ENCODE assay signal across 8 cellular contexts in the genomic region with DNA sequence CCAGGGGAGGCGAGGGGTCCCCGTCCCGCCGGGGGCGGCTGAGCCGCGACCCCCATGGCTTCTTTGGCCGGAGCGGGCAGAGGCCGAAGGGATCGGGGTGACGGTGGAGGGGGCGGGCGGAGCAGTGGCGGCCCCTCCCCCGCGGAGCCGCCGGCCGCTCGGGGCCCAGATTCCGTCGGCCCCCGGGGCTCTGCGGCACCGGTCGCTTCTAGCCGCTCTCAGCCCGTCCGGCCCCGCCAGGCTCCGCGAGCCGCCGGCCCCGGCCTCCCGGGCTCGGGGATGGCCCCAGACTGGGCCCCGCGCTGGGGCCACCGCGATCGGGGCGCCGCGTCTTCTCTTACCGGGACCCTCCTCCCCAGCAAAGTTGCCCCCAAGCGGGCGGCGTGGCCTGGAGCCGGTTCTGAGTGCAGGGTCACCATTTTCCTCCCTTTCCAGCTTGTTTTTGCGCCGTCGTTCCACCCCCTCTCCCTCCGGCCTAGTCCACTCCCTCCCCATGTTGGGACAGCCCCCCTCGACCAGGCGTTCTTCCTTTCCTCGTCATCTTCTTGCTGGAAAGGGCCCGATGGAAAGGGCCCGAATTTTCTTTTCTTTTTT. TPM values are rescaled to one million over a fixed set of nuclear protein-coding genes. Genes with fewer than 3 reads are reported as not detected.
DNase-seq lines count a peak whose midpoint lies in the region; ATAC-seq, FAIRE-seq and TF ChIP-seq lines count a peak whose summit lies in the region.

No MANE protein-coding gene starts in this region.

- H3K27me3 ChIP-seq in DND-41 (ENCODE audit: insufficient read depth, low read length, poor library complexity), result no peaks in the 10 kb centered on the region
- no peaks in the 10 kb centered on the region for H3K27me3 ChIP-seq in KMS-11 (ENCODE audit: insufficient read depth, low read depth)

- H3K27ac ChIP-seq in DND-41 (ENCODE audit: low read length) (peak overlapping the region; percentile 82), KMS-11 (peak overlapping the region; percentile 67)

- H3K4me3 ChIP-seq in DND-41 (ENCODE audit: low read depth in 1 of 2, low read length in 2 of 2) (peak overlapping the region; percentile 56 to 100), KMS-11 (IDR thresholded peaks at IDR 0.05; ENCODE audit: insufficient read depth, low read depth, low read length) (no peak overlapping the region), fibroblast of the aortic adventitia (ENCODE audit: low read depth, low read length) (peak overlapping the region; percentile 75)

- no peaks in the 10 kb centered on the region for H3K9me3 Mint-ChIP-seq in activated T-helper 17 cell treated with anti-CD3 and anti-CD28 coated beads, Interleukin-2, amount 50 U/mL, for 72 hours
- H3K9me3 Mint-ChIP-seq in naive thymus-derived CD8-positive, alpha-beta T cell, result peaks cover 0 to 2% (median 0%) of the 10 kb centered on the region in 9 donors

- H2AFZ ChIP-seq in DND-41 (ENCODE audit: low read depth, low read length) (peak overlapping the region; percentile 100), KMS-11 (ENCODE audit: low read depth) (peak overlapping the region; percentile 80)

- H3K4me1 ChIP-seq in DND-41 (ENCODE audit: insufficient read depth, low read length) (peaks cover 42% of the 10 kb centered on the region), KMS-11 (ENCODE audit: low read depth, poor library complexity, severe bottlenecking) (peaks cover 63% of the 10 kb centered on the region)

- H3K9ac ChIP-seq in DND-41 (ENCODE audit: low read depth, low read length) (peak overlapping the region; percentile 80), KMS-11 (peak overlapping the region; percentile 66)

- H3K9me3 ChIP-seq in DND-41 (ENCODE audit: insufficient read depth, low read length, severe bottlenecking), result no peaks in the 10 kb centered on the region

- ATAC-seq in DND-41 (ENCODE audit: insufficient read depth, low read depth), result peak; percentile 33; the same call in 2 of the 3 replicates
- ATAC-seq in GM21717 (IDR thresholded peaks at IDR 0.05; ENCODE audit: unreplicated experiment), result peak; percentile 13
- ATAC-seq in activated T-helper 17 cell treated with anti-CD3 and anti-CD28 coated beads, Interleukin-2, amount 50 U/mL, for 72 hours (replicated peaks), result peak; percentile 11
- ATAC-seq in naive thymus-derived CD8-positive, alpha-beta T cell, result peak in 1 of 2 donors; percentile 31
- no peak for ATAC-seq in GM18868 (IDR thresholded peaks at IDR 0.05; ENCODE audit: unreplicated experiment)

- no peaks in the 10 kb centered on the region for H3K27me3 Mint-ChIP-seq in activated T-helper 17 cell treated with anti-CD3 and anti-CD28 coated beads, Interleukin-2, amount 50 U/mL, for 72 hours
- no peaks in the 10 kb centered on the region for H3K27me3 Mint-ChIP-seq in naive thymus-derived CD8-positive, alpha-beta T cell

- H3K4me2 ChIP-seq in DND-41 (ENCODE audit: insufficient read depth, low read length) (peak overlapping the region; percentile 67), KMS-11 (peak overlapping the region; percentile 84)

- FAIRE-seq in urothelium cell line (lab: Jason Lieb, UNC), result no peak

- H3K79me2 ChIP-seq in DND-41 (ENCODE audit: insufficient read depth, low read length) (peaks cover 62% of the 10 kb centered on the region), KMS-11 (ENCODE audit: insufficient read depth, low read depth) (peaks cover 48% of the 10 kb centered on the region)

- no peak for TF ChIP-seq CTCF in DND-41 (IDR thresholded peaks at IDR 0.05; ENCODE audit: borderline replicate concordance, extremely low read depth, low read length, poor library complexity, severe bottlenecking)
- no peak for TF ChIP-seq CTCF in KMS-11 (conservative IDR thresholded peaks at IDR 0.05; ENCODE audit: low read depth, low read length)
- TF ChIP-seq CTCF in fibroblast of the aortic adventitia (IDR thresholded peaks at IDR 0.05; ENCODE audit: insufficient read depth, low read length), result no peak

- H4K20me1 ChIP-seq in DND-41 (ENCODE audit: insufficient read depth, low read length) (peaks cover 16% of the 10 kb centered on the region; the same call in 1 of the 2 replicates), KMS-11 (ENCODE audit: insufficient read depth) (no peaks in the 10 kb centered on the region)

- peak overlapping the region; percentile 100 for H3K4me3 Mint-ChIP-seq in activated T-helper 17 cell treated with anti-CD3 and anti-CD28 coated beads, Interleukin-2, amount 50 U/mL, for 72 hours
- peak overlapping the region; percentile 94 to 99 (median 96) for H3K4me3 Mint-ChIP-seq in naive thymus-derived CD8-positive, alpha-beta T cell

- POLR2A ChIA-PET in naive thymus-derived CD8-positive, alpha-beta T cell (lab: Charles Lee), result interaction anchor here (0.6 to 0.9 kb wide), 4 partner anchors 25 to 991 kb away, joined by 3 to 6 read pairs (median 4); a partner anchor contains a TSS

- H3K36me3 ChIP-seq in DND-41 (ENCODE audit: insufficient read depth, low read length), result peaks cover 9% of the 10 kb centered on the region
- H3K36me3 ChIP-seq in KMS-11 (ENCODE audit: insufficient read depth), result no peaks in the 10 kb centered on the region

- DNase-seq in DND-41, result peak; percentile 31
- DNase-seq in fibroblast of the aortic adventitia (ENCODE audit: low read depth), result peak; percentile 67
- DNase-seq in naive thymus-derived CD8-positive, alpha-beta T cell, result peak in 5 of 10 donors; percentile 12 to 63 (median 32)
- DNase-seq in urothelium cell line (ENCODE audit: low spot score), result peak; percentile 57

- H3K27ac Mint-ChIP-seq in activated T-helper 17 cell treated with anti-CD3 and anti-CD28 coated beads, Interleukin-2, amount 50 U/mL, for 72 hours, result peak overlapping the region; percentile 100
- H3K27ac Mint-ChIP-seq in naive thymus-derived CD8-positive, alpha-beta T cell, result peak overlapping the region; percentile 87 to 99 (median 96)

- peaks cover 61% of the 10 kb centered on the region for H3K36me3 Mint-ChIP-seq in activated T-helper 17 cell treated with anti-CD3 and anti-CD28 coated beads, Interleukin-2, amount 50 U/mL, for 72 hours (ENCODE audit: low read depth)
- no peaks in the 10 kb centered on the region for H3K36me3 Mint-ChIP-seq in naive thymus-derived CD8-positive, alpha-beta T cell

- H3K4me1 Mint-ChIP-seq in activated T-helper 17 cell treated with anti-CD3 and anti-CD28 coated beads, Interleukin-2, amount 50 U/mL, for 72 hours, result peaks cover 20% of the 10 kb centered on the region
- peaks cover 14 to 56% (median 46%) of the 10 kb centered on the region in 4 donors for H3K4me1 Mint-ChIP-seq in naive thymus-derived CD8-positive, alpha-beta T cell

RNA-seq across cellular contexts. Expression of a gene that starts 0.8 kb away (rescaled TPM):
- total RNA-seq in activated T-helper 17 cell treated with anti-CD3 and anti-CD28 coated beads, Interleukin-2, amount 50 U/mL, for 72 hours, result 10 to 100 TPM; 33.0 to 76.0 TPM
- total RNA-seq in fibroblast of the aortic adventitia (ENCODE audit: low replicate concordance), result 16.1 and 53.9 TPM in 2 replicates
- total RNA-seq in naive thymus-derived CD8-positive, alpha-beta T cell, result 10 to 100 TPM; 29.8 to 32.2 TPM
- polyA plus RNA-seq in naive thymus-derived CD8-positive, alpha-beta T cell, result 1 to 10 TPM; 3.8 to 6.7 (median 6.0) TPM
